Comparison of ENCODE assay signal across 8 cellular contexts in genomic region chr2:219543596-219544358, GRCh38. TPM values are rescaled to one million over a fixed set of nuclear protein-coding genes. Genes with fewer than 3 reads are reported as not detected.
DNase-seq lines count a peak whose midpoint lies in the region; ATAC-seq, FAIRE-seq and TF ChIP-seq lines count a peak whose summit lies in the region.

CHPF (minus strand) TSS chr2:219543809; CDS start chr2:219543538, 271 bp downstream.
A gene with protein sequence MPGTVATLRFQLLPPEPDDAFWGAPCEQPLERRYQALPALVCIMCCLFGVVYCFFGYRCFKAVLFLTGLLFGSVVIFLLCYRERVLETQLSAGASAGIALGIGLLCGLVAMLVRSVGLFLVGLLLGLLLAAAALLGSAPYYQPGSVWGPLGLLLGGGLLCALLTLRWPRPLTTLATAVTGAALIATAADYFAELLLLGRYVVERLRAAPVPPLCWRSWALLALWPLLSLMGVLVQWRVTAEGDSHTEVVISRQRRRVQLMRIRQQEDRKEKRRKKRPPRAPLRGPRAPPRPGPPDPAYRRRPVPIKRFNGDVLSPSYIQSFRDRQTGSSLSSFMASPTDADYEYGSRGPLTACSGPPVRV (plus strand): TSS chr2:219544028. CDS start chr2:219544728, 700 bp downstream.

- peaks cover 33% of the 10 kb centered on the region for H3K79me2 ChIP-seq in keratinocyte (ENCODE audit: control insufficient read depth, insufficient read depth, low read length)

- peaks cover 20% of the 10 kb centered on the region in 2 experiments for H3K36me3 ChIP-seq in keratinocyte (ENCODE audit: control insufficient read depth in 2 of 2, extremely low read depth in 1 of 2, insufficient read depth in 2 of 2, low read length in 2 of 2)

- FAIRE-seq in keratinocyte (lab: Jason Lieb, UNC), result peak; percentile 49

- peak; percentile 60 for ATAC-seq in HG03378 (IDR thresholded peaks at IDR 0.05; ENCODE audit: unreplicated experiment)

- peak within 1 kb of the TSS; percentile 90 for H3K9ac ChIP-seq in keratinocyte (ENCODE audit: control insufficient read depth, extremely low read depth, insufficient read depth, low read length)

- no peaks in the 10 kb centered on the region for H3K9me1 ChIP-seq in keratinocyte (ENCODE audit: control insufficient read depth, extremely low read depth, insufficient read depth, low read length)

- TF ChIP-seq POLR2A in GM19099 (IDR thresholded peaks at IDR 0.05; ENCODE audit: extremely low read depth, insufficient read length, low read depth), result peak; percentile 66

- peaks cover 7% of the 10 kb centered on the region for H4K20me1 ChIP-seq in keratinocyte (ENCODE audit: control insufficient read depth, extremely low read depth, insufficient read depth, low read length)

- H3K9me3 ChIP-seq in keratinocyte (ENCODE audit: control insufficient read depth, low read depth, low read length), result no peaks in the 10 kb centered on the region

- no peaks in the 10 kb centered on the region for H3K27me3 ChIP-seq in keratinocyte (ENCODE audit: control insufficient read depth, extremely low read depth, insufficient read depth, low read length)

- dilution Hi-C loops in keratinocyte (cut with MboI; ENCODE audit: extremely low pct_ligation_motif_present, low sequenced_read_pairs), result no loop called here

- H3K27ac ChIP-seq in keratinocyte (ENCODE audit: control insufficient read depth, insufficient read depth, low read length), result peak within 1 kb of the TSS; percentile 65

- DNase-seq in AG20443 (ENCODE audit: low spot score) (peak; percentile 99), NCI-H460 (ENCODE audit: extremely low read depth, low read depth) (peak; percentile 98), cerebellum (ENCODE audit: low spot score) (peak; percentile 100), keratinocyte (ENCODE audit: low read depth, low spot score) (peak; percentile 92)
- peak; percentile 87 for DNase-seq in activated CD4-positive, alpha-beta T cell treated with anti-CD3 and anti-CD28 coated beads for 1 hour
- DNase-seq in stimulated activated CD4-positive, alpha-beta T cell treated with anti-CD3 and anti-CD28 coated beads, Interleukin-12 subunit alpha, Interleukin-12 subunit beta, amount 100 ng/mL, for 48 hours (ENCODE audit: low read depth in 2 of 3, low spot score in 1 of 3), result peak; percentile 89 to 92 (median 91)

- peaks cover 11% of the 10 kb centered on the region for H3K4me1 ChIP-seq in keratinocyte (ENCODE audit: control insufficient read depth, extremely low read depth, insufficient read depth, low read length)

- peak within 1 kb of the TSS; percentile 54 for H2AFZ ChIP-seq in keratinocyte (ENCODE audit: control insufficient read depth, low read length)

- TF ChIP-seq CTCF in keratinocyte (optimal IDR thresholded peaks at IDR 0.05 in 1 of 3, IDR thresholded peaks at IDR 0.05 in 1 of 3, conservative IDR thresholded peaks at IDR 0.05 in 1 of 3; ENCODE audit: extremely low read depth in 1 of 3, insufficient read depth in 2 of 3, low read length in 3 of 3), result no peak

- H3K4me3 ChIP-seq in keratinocyte (ENCODE audit: control insufficient read depth in 2 of 3, extremely low read depth in 1 of 3, insufficient read depth in 2 of 3, low read depth in 1 of 3, low read length in 3 of 3), result peak within 1 kb of the TSS; percentile 85 to 97 (median 92)

- peak within 1 kb of the TSS; percentile 84 for H3K4me2 ChIP-seq in keratinocyte (ENCODE audit: control insufficient read depth, extremely low read depth, insufficient read depth, low read depth, low read length)

RNA-seq across cellular contexts. Expression of gene CHPF, which starts in this region (rescaled TPM):
- 52.4 and 67.1 TPM in 2 replicates for total RNA-seq in NCI-H460 (2014; rRNA removed; shearing (Covaris generic))
- polyA plus RNA-seq in NCI-H460 (2014; cell fraction: nucleus; rRNA removed), result 98.9 and 117 TPM in 2 replicates
- total RNA-seq in cerebellum, result 21.4 TPM
- polyA plus RNA-seq in keratinocyte, result 24.4 to 63.7 TPM (median 50.9 TPM) in 3 replicates
- 12.2 TPM for polyA plus RNA-seq in keratinocyte (2011; ENCODE audit: low read depth)
- polyA plus RNA-seq in keratinocyte (2011; cell fraction: cytosol; rRNA removed), result 23.4 and 59.7 TPM in 2 replicates
- polyA plus RNA-seq in keratinocyte (2011; cell fraction: nucleus; rRNA removed), result 82.1 and 134 TPM in 2 replicates
- polyA plus RNA-seq in keratinocyte (2012; ENCODE audit: low replicate concordance), result 67.0 and 81.8 TPM in 2 replicates
- 24.4 to 61.4 TPM (median 36.5 TPM) in 3 replicates for polyA minus RNA-seq in keratinocyte
- polyA minus RNA-seq in keratinocyte (2011; cell fraction: cytosol; rRNA and poly(A)+ RNA removed), result 159 TPM
- polyA minus RNA-seq in keratinocyte (2011; cell fraction: nucleus; rRNA and poly(A)+ RNA removed), result 132 and 181 TPM in 2 replicates

RNA-seq across cellular contexts. Expression of the second gene that starts in this region (rescaled TPM):
- total RNA-seq in NCI-H460 (2014; rRNA removed; shearing (Covaris generic)), result 0.59 and 0.87 TPM in 2 replicates
- 4.4 and 13.3 TPM in 2 replicates for polyA plus RNA-seq in NCI-H460 (2014; cell fraction: nucleus; rRNA removed)
- total RNA-seq in cerebellum, result 13.0 TPM
- 0.81 to 1.5 TPM (median 0.82 TPM) in 3 replicates for polyA plus RNA-seq in keratinocyte
- not detected for polyA plus RNA-seq in keratinocyte (2011; ENCODE audit: low read depth)
- 0.32 and 0.44 TPM in 2 replicates for polyA plus RNA-seq in keratinocyte (2011; cell fraction: cytosol; rRNA removed)
- polyA plus RNA-seq in keratinocyte (2011; cell fraction: nucleus; rRNA removed), result 10.9 and 11.5 TPM in 2 replicates
- 0.61 and 0.83 TPM in 2 replicates for polyA plus RNA-seq in keratinocyte (2012; ENCODE audit: low replicate concordance)
- polyA minus RNA-seq in keratinocyte, result 0.13 to 1.1 TPM (median 0.26 TPM) in 3 replicates
- polyA minus RNA-seq in keratinocyte (2011; cell fraction: cytosol; rRNA and poly(A)+ RNA removed), result not detected
- polyA minus RNA-seq in keratinocyte (2011; cell fraction: nucleus; rRNA and poly(A)+ RNA removed), result 0.42 and 0.70 TPM in 2 replicates

Comparison
In these comparisons a context has a peak if more than half of its experiments do, and no peak if none do; other contexts are left out.
1. Peak in every context shown above with its lines: DNase-seq, ATAC-seq, H3K4me3 ChIP-seq and H3K27ac ChIP-seq.